Comparison of ENCODE assay signal across 8 cellular contexts in the genomic region with DNA sequence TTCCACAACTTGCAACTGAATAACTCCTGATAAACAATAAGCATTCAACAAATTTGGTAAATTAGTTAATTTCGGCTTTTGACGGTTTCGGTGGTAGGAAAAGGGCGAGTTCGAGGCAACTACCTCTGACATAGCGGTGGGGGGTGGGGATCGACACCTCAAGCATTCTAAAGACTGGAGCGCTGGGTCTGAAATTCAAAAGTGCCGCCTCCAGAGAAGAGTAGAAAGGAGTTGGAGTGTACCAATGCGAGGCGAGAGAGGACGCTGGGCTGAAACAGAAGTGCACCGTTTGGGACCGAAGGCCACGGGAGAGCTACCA. TPM values are rescaled to one million over a fixed set of nuclear protein-coding genes. Genes with fewer than 3 reads are reported as not detected.
A peak's percentile ranks its signal among the peaks of the same experiment; 100 is the strongest.
DNase-seq lines count a peak whose midpoint lies in the region; ATAC-seq and TF ChIP-seq lines count a peak whose summit lies in the region.

No MANE protein-coding gene starts in this region.

- peaks cover 9% of the 10 kb centered on the region; the same call in 1 of the 2 replicates for H3K36me3 ChIP-seq in BLaER1
- H3K36me3 ChIP-seq in testis (ENCODE audit: low read depth, missing control alignments), result no peaks in the 10 kb centered on the region

- ATAC-seq in GM19351 (IDR thresholded peaks at IDR 0.05; ENCODE audit: unreplicated experiment), result peak; percentile 22
- ATAC-seq in left colon, result peak; percentile 44

- peak overlapping the region; percentile 74 for H3K4me3 ChIP-seq in BLaER1
- peak overlapping the region; percentile 57 for H3K4me3 ChIP-seq in HL-60 (replicated peaks; ENCODE audit: insufficient read depth, low read length)
- H3K4me3 ChIP-seq in testis, result peak overlapping the region; percentile 63 to 69

- H3K9me3 ChIP-seq in BLaER1 (no peaks in the 10 kb centered on the region), testis (no peaks in the 10 kb centered on the region)

- TF ChIP-seq CTCF in HL-60 (IDR thresholded peaks at IDR 0.05; ENCODE audit: insufficient read depth, low read length) (no peak), testis (IDR thresholded peaks at IDR 0.05) (no peak)

- DNase-seq in HL-60 (ENCODE audit: low read depth in 1 of 2, low spot score in 1 of 2), result no peak
- no peak for DNase-seq in left colon
- peak; percentile 49 for DNase-seq in testis
- DNase-seq in OCI-M1 (lab: John Stamatoyannopoulos, UW), result no peak
- no peak for DNase-seq in medulla oblongata (ENCODE audit: extremely low spot score)

- H3K27me3 ChIP-seq in BLaER1 (peaks cover 47% of the 10 kb centered on the region), HL-60 (ENCODE audit: insufficient read depth, poor library complexity, severe bottlenecking) (no peaks in the 10 kb centered on the region), testis (no peaks in the 10 kb centered on the region)

- H3K27ac ChIP-seq in BLaER1, result peak overlapping the region; percentile 96
- peak overlapping the region; percentile 98 for H3K27ac ChIP-seq in HL-60 (replicated peaks)
- H3K27ac ChIP-seq in adipose tissue (ENCODE audit: low read depth, low read length), result peak overlapping the region; percentile 80
- peak overlapping the region; percentile 77 to 87 for H3K27ac ChIP-seq in testis

- H3K9ac ChIP-seq in BLaER1, result peak overlapping the region; percentile 94

- intact Hi-C loops in left colon (cut with DNase I, micrococcal nuclease) (no loop called here), testis (cut with DNase I; ENCODE audit: low total_unique reads) (no loop called here)

- no peak for TF ChIP-seq POLR2A in testis (IDR thresholded peaks at IDR 0.05)

- H3K4me1 ChIP-seq in BLaER1, result peaks cover 17% of the 10 kb centered on the region
- H3K4me1 ChIP-seq in testis, result no peaks in the 10 kb centered on the region

- peak overlapping the region; percentile 82 for H3K4me2 ChIP-seq in BLaER1

- WGBS in adipose tissue, 3 donors, result 0 to 3% (median 0%) methylated on average over 14 to 15 of the region's 15 CpGs
- WGBS in testis, 2 donors, result 0% methylated on average over 13 to 15 of the region's 15 CpGs

- H4K20me1 ChIP-seq in BLaER1, result peaks cover 59% of the 10 kb centered on the region

RNA-seq across cellular contexts. Expression of a gene that starts 0.7 kb away (rescaled TPM):
- polyA plus RNA-seq in adipose tissue (10 to 100 TPM in 1 of 3 donors, 1 to 10 TPM in 2; 5.7 to 13.5 (median 7.1) TPM), testis (ENCODE audit: insufficient read depth, low read depth, low replicate concordance) (18.6 TPM)
- total RNA-seq in left colon (10 to 100 TPM; 53.8 to 63.0 TPM), testis (10 to 100 TPM; 28.8 to 37.7 TPM)

RNA-seq across cellular contexts. Expression of a gene that starts 0.9 kb away (rescaled TPM):
- under 1 TPM in 2 of 3 donors, not detected in 1; 0.43 to 0.95 TPM for polyA plus RNA-seq in adipose tissue
- total RNA-seq in left colon, result under 1 TPM; 0.47 to 0.85 TPM
- 10 to 100 TPM; 20.3 to 41.6 TPM for total RNA-seq in testis
- polyA plus RNA-seq in testis (ENCODE audit: insufficient read depth, low read depth, low replicate concordance), result 52.0 TPM

RNA-seq across cellular contexts. Expression of a gene that starts 12.4 kb away (rescaled TPM):
- 100 to 1,000 TPM in 1 of 3 donors, 10 to 100 TPM in 2; 58.5 to 180 (median 96.4) TPM for polyA plus RNA-seq in adipose tissue
- total RNA-seq in left colon, result 10 to 100 TPM; 59.2 to 74.2 TPM
- 10 to 100 TPM; 38.4 to 54.8 TPM for total RNA-seq in testis
- polyA plus RNA-seq in testis (ENCODE audit: insufficient read depth, low read depth, low replicate concordance), result 44.8 TPM

Comparison
In these comparisons a context has a peak if more than half of its experiments do, and no peak if none do; other contexts are left out.
1. RNA of a gene that starts 0.9 kb away (total RNA-seq): 20.3 to 41.6 TPM in testis; 0.47 to 0.85 TPM in left colon; every median in the first group is over 10 times any median in the second.
2. Peak in every context shown above with its lines, with median percentiles within 50 percentile points of each other: H3K27ac ChIP-seq and H3K4me3 ChIP-seq.